In genomic region chr20:59027746-59028320, GRCh38 we compare ENCODE assay signal across 10 cellular contexts. TPM values are rescaled to one million over a fixed set of nuclear protein-coding genes. Genes with fewer than 3 reads are reported as not detected.
DNase-seq lines count a peak whose midpoint lies in the region; ATAC-seq and TF ChIP-seq lines count a peak whose summit lies in the region.
"Had no signal": no experiment of that assay in that cellular context is flagged by ENCODE, and none has a peak within 500 bp of the region (broad histone marks: within the 10 kb centered on the region; RNA-seq: fewer than 3 reads in every experiment).

No MANE protein-coding gene starts in this region.

- CTCF ChIA-PET in AG04449 (lab: Yijun Ruan, JAX): interaction anchor here (1.5 to 2.3 kb wide), 3 partner anchors 12 to 160 kb away, joined by 3 to 8 read pairs (median 5); no protein-coding TSS in a partner anchor

- H3K27me3 Mint-ChIP-seq in endothelial cell (ENCODE audit: unreplicated experiment): peaks cover 2% of the 10 kb centered on the region
- no peaks in the 10 kb centered on the region for H3K27me3 Mint-ChIP-seq in natural killer cell treated with Interleukin-12 subunit alpha and Interleukin-12 subunit beta and Interleukin-15 and Interleukin-18, amount 100 ng/mL, for 72 hours

- H3K4me1 Mint-ChIP-seq in endothelial cell (ENCODE audit: unreplicated experiment): peaks cover 39% of the 10 kb centered on the region
- H3K4me1 Mint-ChIP-seq in natural killer cell treated with Interleukin-12 subunit alpha and Interleukin-12 subunit beta and Interleukin-15 and Interleukin-18, amount 100 ng/mL, for 72 hours (ENCODE audit: low read depth in 2 of 2): peaks cover 44 to 64% of the 10 kb centered on the region in 2 donors

- POLR2A ChIA-PET in AG04449 (lab: Yijun Ruan, JAX): interaction anchor here (1.1 kb wide), 1 partner anchor 34 kb away, joined by 3 read pairs; no protein-coding TSS in a partner anchor

- H3K4me3 Mint-ChIP-seq in endothelial cell (ENCODE audit: unreplicated experiment): no peak overlapping the region
- no peak overlapping the region for H3K4me3 Mint-ChIP-seq in natural killer cell treated with Interleukin-12 subunit alpha and Interleukin-12 subunit beta and Interleukin-15 and Interleukin-18, amount 100 ng/mL, for 72 hours

- no peak for DNase-seq in AG04449 (ENCODE audit: low read depth, low spot score)
- no peak for DNase-seq in NB4 (ENCODE audit: low read depth)
- peak; percentile 73 for DNase-seq in fibroblast of gingiva (ENCODE audit: low read depth)
- DNase-seq in endothelial cell (ENCODE audit: low spot score): no peak
- DNase-seq in natural killer cell treated with Interleukin-12 subunit alpha and Interleukin-12 subunit beta and Interleukin-15 and Interleukin-18, amount 100 ng/mL, for 72 hours (ENCODE audit: low spot score): no peak
- no peak for DNase-seq in left colon
- DNase-seq: activated T-cell treated with anti-CD3 and anti-CD28 coated beads, Interleukin-2, amount 50 U/mL, for 4 hours; NCI-H1436; stimulated activated CD4-positive, alpha-beta T cell treated with anti-CD3 and anti-CD28 coated beads, Interleukin-4, amount 100 ng/mL, for 24 hours; thyroid gland had no signal

- H3K27ac Mint-ChIP-seq in endothelial cell (ENCODE audit: unreplicated experiment): no peak overlapping the region
- H3K27ac Mint-ChIP-seq in natural killer cell treated with Interleukin-12 subunit alpha and Interleukin-12 subunit beta and Interleukin-15 and Interleukin-18, amount 100 ng/mL, for 72 hours: no peak overlapping the region

- ATAC-seq in natural killer cell treated with Interleukin-12 subunit alpha and Interleukin-12 subunit beta and Interleukin-15 and Interleukin-18, amount 100 ng/mL, for 72 hours: no peak
- ATAC-seq in left colon: no peak
- ATAC-seq: activated T-cell treated with anti-CD3 and anti-CD28 coated beads, Interleukin-2, amount 50 U/mL, for 4 hours had no signal

- intact Hi-C loops in left colon (cut with DNase I, micrococcal nuclease): no loop called here

- H3K4me3 ChIP-seq in AG04449 (ENCODE audit: low read depth, low read length) (peak overlapping the region; percentile 7; the same call in 1 of the 2 replicates), NB4 (ENCODE audit: low read depth, low read length) (peak overlapping the region; percentile 10)
- H3K4me3 ChIP-seq: thyroid gland had no signal

- TF ChIP-seq POLR2A in NB4 (IDR thresholded peaks at IDR 0.05; ENCODE audit: extremely low read depth, insufficient read length): no peak

- TF ChIP-seq CTCF in AG04449 (IDR thresholded peaks at IDR 0.05; ENCODE audit: insufficient read depth, low read length, missing control alignments): no peak
- TF ChIP-seq CTCF in NB4 (IDR thresholded peaks at IDR 0.05; ENCODE audit: low read depth, low read length): no peak
- TF ChIP-seq CTCF in endothelial cell (IDR thresholded peaks at IDR 0.05; ENCODE audit: unreplicated experiment): no peak

- peaks cover 47% of the 10 kb centered on the region for H3K36me3 Mint-ChIP-seq in endothelial cell (ENCODE audit: low read depth, unreplicated experiment)
- H3K36me3 Mint-ChIP-seq in natural killer cell treated with Interleukin-12 subunit alpha and Interleukin-12 subunit beta and Interleukin-15 and Interleukin-18, amount 100 ng/mL, for 72 hours: peaks cover 44% of the 10 kb centered on the region

- H3K9me3 Mint-ChIP-seq in endothelial cell (ENCODE audit: unreplicated experiment): no peaks in the 10 kb centered on the region
- H3K9me3 Mint-ChIP-seq in natural killer cell treated with Interleukin-12 subunit alpha and Interleukin-12 subunit beta and Interleukin-15 and Interleukin-18, amount 100 ng/mL, for 72 hours: no peaks in the 10 kb centered on the region
- H3K9me3 Mint-ChIP-seq: activated T-cell treated with anti-CD3 and anti-CD28 coated beads, Interleukin-2, amount 50 U/mL, for 4 hours had no signal

RNA-seq across cellular contexts. Expression of gene ATP5F1E, which starts 4.3 kb away (rescaled TPM):
- total RNA-seq in endothelial cell (ENCODE audit: unreplicated experiment) (102 TPM), left colon (10 to 100 TPM; 64.2 to 79.2 TPM)
- total RNA-seq in natural killer cell treated with Interleukin-12 subunit alpha and Interleukin-12 subunit beta and Interleukin-15 and Interleukin-18, amount 100 ng/mL, for 72 hours: 10 to 100 TPM; 62.2 to 72.3 TPM

RNA-seq across cellular contexts. Expression of gene TUBB1, which starts 8.6 kb away (rescaled TPM):
- not detected for total RNA-seq in endothelial cell (ENCODE audit: unreplicated experiment)
- total RNA-seq in natural killer cell treated with Interleukin-12 subunit alpha and Interleukin-12 subunit beta and Interleukin-15 and Interleukin-18, amount 100 ng/mL, for 72 hours: not detected
- not detected for total RNA-seq in left colon
- total RNA-seq: activated T-cell treated with anti-CD3 and anti-CD28 coated beads, Interleukin-2, amount 50 U/mL, for 4 hours had no signal

RNA-seq across cellular contexts. Expression of gene PRELID3B, which starts 14.8 kb away (rescaled TPM):
- 40.2 TPM for total RNA-seq in endothelial cell (ENCODE audit: unreplicated experiment)
- 10 to 100 TPM; 82.8 to 89.0 TPM for total RNA-seq in natural killer cell treated with Interleukin-12 subunit alpha and Interleukin-12 subunit beta and Interleukin-15 and Interleukin-18, amount 100 ng/mL, for 72 hours
- total RNA-seq in left colon: 100 to 1,000 TPM; 125 to 137 TPM

RNA-seq across cellular contexts. Expression of gene CTSZ, which starts 20.8 kb away (rescaled TPM):
- total RNA-seq in endothelial cell (ENCODE audit: unreplicated experiment) (150 TPM), left colon (100 to 1,000 TPM; 283 to 307 TPM)
- total RNA-seq in natural killer cell treated with Interleukin-12 subunit alpha and Interleukin-12 subunit beta and Interleukin-15 and Interleukin-18, amount 100 ng/mL, for 72 hours: 10 to 100 TPM; 19.2 to 32.8 TPM

RNA-seq across cellular contexts. Expression of gene NELFCD, which starts 46.8 kb away (rescaled TPM):
- total RNA-seq in endothelial cell (ENCODE audit: unreplicated experiment): 68.7 TPM
- 100 to 1,000 TPM in 1 of 2 donors, 10 to 100 TPM in 1; 89.1 to 106 TPM for total RNA-seq in natural killer cell treated with Interleukin-12 subunit alpha and Interleukin-12 subunit beta and Interleukin-15 and Interleukin-18, amount 100 ng/mL, for 72 hours
- total RNA-seq in left colon: 10 to 100 TPM; 41.2 to 43.5 TPM
